Comparison of ENCODE assay signal across 17 cellular contexts in genomic region chr11:122757201-122757600, GRCh38.
"Had no signal": no experiment of that assay in that cellular context is flagged by ENCODE, and none has a peak within 500 bp of the region (broad histone marks: within the 10 kb centered on the region; RNA-seq: fewer than 3 reads in every experiment).

No MANE protein-coding gene starts in this region.

- H3K9me3 Mint-ChIP-seq: naive thymus-derived CD4-positive, alpha-beta T cell; nephron progenitor cell; stimulated activated memory B cell treated with anti-CD40 and anti-IgM and Interleukin-4, amounts not matched to agents 10 μg/mL and 1 μg/mL and 100 μg/mL, for 72 hours; stimulated activated naive CD8-positive, alpha-beta T cell treated with anti-CD3 and anti-CD28 coated beads, Interleukin-15, Interleukin-2, amounts not matched to agents 100 ng/mL and 50 ng/mL, for 24 hours had no signal

- H3K4me3 Mint-ChIP-seq: nephron progenitor cell; stimulated activated memory B cell treated with anti-CD40 and anti-IgM and Interleukin-4, amounts not matched to agents 10 μg/mL and 1 μg/mL and 100 μg/mL, for 72 hours; stimulated activated naive CD8-positive, alpha-beta T cell treated with anti-CD3 and anti-CD28 coated beads, Interleukin-15, Interleukin-2, amounts not matched to agents 100 ng/mL and 50 ng/mL, for 24 hours had no signal

- H3K4me1 ChIP-seq: gastrocnemius medialis, tibial artery had no signal

- H3K27ac ChIP-seq: gastrocnemius medialis, tibial artery, upper lobe of right lung, vagina had no signal

- DNase-seq: effector memory CD4-positive, alpha-beta T cell; gastrocnemius medialis; heart right ventricle; islet precursor cell; mammary epithelial cell; naive thymus-derived CD4-positive, alpha-beta T cell; nephron progenitor cell; posterior cingulate gyrus; spleen; stimulated activated CD4-positive, alpha-beta T cell treated with anti-CD3 and anti-CD28 coated beads, Interleukin-15, amount 100 ng/mL, for 24 hours; stimulated activated CD4-positive, alpha-beta T cell treated with anti-CD3 and anti-CD28 coated beads, Interleukin-1b, Interleukin-23, amount 100 ng/mL, for 48 hours; stimulated activated CD4-positive, alpha-beta T cell treated with anti-CD3 and anti-CD28 coated beads, Interleukin-4, amount 100 ng/mL, for 24 hours; tibial artery; upper lobe of right lung had no signal

- H3K9me3 ChIP-seq: gastrocnemius medialis, heart right ventricle, spleen, tibial artery, upper lobe of right lung, vagina had no signal

- H3K27ac Mint-ChIP-seq: nephron progenitor cell had no signal

- H3K36me3 ChIP-seq: gastrocnemius medialis, heart right ventricle, spleen, tibial artery, upper lobe of right lung, vagina had no signal

- H3K4me3 ChIP-seq: gastrocnemius medialis, heart right ventricle, spleen, tibial artery, upper lobe of right lung, vagina had no signal

- H3K36me3 Mint-ChIP-seq: stimulated activated memory B cell treated with anti-CD40 and anti-IgM and Interleukin-4, amounts not matched to agents 10 μg/mL and 1 μg/mL and 100 μg/mL, for 72 hours had no signal

- H3K27me3 ChIP-seq: gastrocnemius medialis, spleen, tibial artery, upper lobe of right lung, vagina had no signal

- H3K27me3 Mint-ChIP-seq: stimulated activated memory B cell treated with anti-CD40 and anti-IgM and Interleukin-4, amounts not matched to agents 10 μg/mL and 1 μg/mL and 100 μg/mL, for 72 hours; stimulated activated naive CD8-positive, alpha-beta T cell treated with anti-CD3 and anti-CD28 coated beads, Interleukin-15, Interleukin-2, amounts not matched to agents 100 ng/mL and 50 ng/mL, for 24 hours had no signal
